ENCODE assay signal across 9 cellular contexts in genomic region chr1:56589369-56589768, GRCh38.
"Had no signal": no experiment of that assay in that cellular context is flagged by ENCODE, and none has a peak within 500 bp of the region (broad histone marks: within the 10 kb centered on the region; RNA-seq: fewer than 3 reads in every experiment).

No MANE protein-coding gene starts in this region.

- DNase-seq: GM23248, GOT3, H7, H9, HCEC 1CT had no signal

- H3K9me3 ChIP-seq: HAP-1 had no signal

- H3K4me3 Mint-ChIP-seq: GM23338, H9 had no signal

- H3K27ac ChIP-seq: GM23248 had no signal

- ATAC-seq: GM23338, HCT116 had no signal

- H3K27ac Mint-ChIP-seq: GM23338, H9 had no signal

- FAIRE-seq: H1 had no signal

- H3K4me3 ChIP-seq: GM23248, GM23338, HAP-1 had no signal

- H3K4me1 ChIP-seq: HAP-1 had no signal

- H3K36me3 ChIP-seq: HAP-1 had no signal

- H3K9ac ChIP-seq: GM23248 had no signal
